12 cellular contexts compared by ENCODE assay signal in the genomic region with DNA sequence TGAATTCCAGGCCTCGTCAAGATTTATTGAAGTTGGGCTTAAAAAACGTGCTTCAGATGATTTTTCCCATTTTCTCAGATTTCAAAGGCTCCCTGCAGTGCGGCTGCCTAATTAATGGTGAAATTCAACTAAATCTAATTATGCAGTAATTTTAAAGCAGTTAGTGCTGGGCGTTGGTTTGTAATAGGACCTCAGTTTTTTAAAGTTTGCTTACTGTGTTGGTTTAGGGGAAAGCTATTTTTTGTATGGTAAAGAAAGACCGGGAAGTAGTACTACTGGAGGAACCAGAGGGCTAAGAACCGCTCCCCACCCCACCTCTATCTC. TPM values are rescaled to one million over a fixed set of nuclear protein-coding genes. Genes with fewer than 3 reads are reported as not detected.
A peak's percentile ranks its signal among the peaks of the same experiment; 100 is the strongest.
DNase-seq lines count a peak whose midpoint lies in the region; ATAC-seq, FAIRE-seq and TF ChIP-seq lines count a peak whose summit lies in the region.
"Had no signal": no experiment of that assay in that cellular context is flagged by ENCODE, and none has a peak within 500 bp of the region (broad histone marks: within the 10 kb centered on the region; RNA-seq: fewer than 3 reads in every experiment).

No MANE protein-coding gene starts in this region.

- H2AK5ac ChIP-seq in trophoblast cell (ENCODE audit: low read length): no peak overlapping the region

- H3K14ac ChIP-seq in trophoblast cell (ENCODE audit: low read length): no peak overlapping the region

- no peak for DNase-seq in AG04450 (ENCODE audit: low read depth, low spot score)
- DNase-seq in T-helper 17 cell: no peak
- no peak for DNase-seq in fibroblast of villous mesenchyme (ENCODE audit: low read depth)
- DNase-seq in trophoblast cell: no peak
- no peak for DNase-seq in pancreas
- no peak for DNase-seq in NOMO-1 treated with DMSO at 0.1 percent for 48 hours (lab: John Stamatoyannopoulos, UW; ENCODE audit: unreplicated experiment)
- no peak for DNase-seq in HAP-1 (ENCODE audit: low spot score in 2 of 2)
- no peak for DNase-seq in H7
- DNase-seq: NCI-H187; stimulated activated CD4-positive, alpha-beta T cell treated with anti-CD3 and anti-CD28 coated beads, Interleukin-4, amount 100 ng/mL, for 1 hour had no signal

- peaks cover 9% of the 10 kb centered on the region for H3K79me1 ChIP-seq in trophoblast cell (ENCODE audit: low read length)

- peak overlapping the region; percentile 88 for H3K27ac ChIP-seq in AG04450 (ENCODE audit: low read depth, low read length)
- no peak overlapping the region for H3K27ac ChIP-seq in trophoblast cell (ENCODE audit: low read depth, low read length)
- H3K27ac ChIP-seq in pancreas: peak overlapping the region in 2 of 4 donors; percentile 90 to 95

- no peak overlapping the region for H2BK12ac ChIP-seq in trophoblast cell (ENCODE audit: low read length)

- no peak overlapping the region for H3K27ac Mint-ChIP-seq in T-helper 17 cell
- H3K27ac Mint-ChIP-seq: activated T-helper 2 cell treated with anti-CD3 and anti-CD28 coated beads, Interferon-gamma antibody, Interleukin-2, Interleukin-4, amounts not matched to agents 10 μg/mL and 5 μg/mL and 100 μg/mL, durations not matched to agents 14 hours and 24 hours and 36 hours had no signal

- no peak overlapping the region for H3K18ac ChIP-seq in trophoblast cell (ENCODE audit: low read length)

- no peaks in the 10 kb centered on the region for H3K9me3 ChIP-seq in AG04450 (ENCODE audit: control insufficient read depth, insufficient read depth, low read length)
- H3K9me3 ChIP-seq in T-helper 17 cell (ENCODE audit: control insufficient read depth, low read length, poor library complexity, severe bottlenecking): peaks cover 3% of the 10 kb centered on the region
- no peaks in the 10 kb centered on the region for H3K9me3 ChIP-seq in trophoblast cell (ENCODE audit: insufficient read depth, low read depth, low read length)
- H3K9me3 ChIP-seq in pancreas: no peaks in the 10 kb centered on the region
- H3K9me3 ChIP-seq in HAP-1: no peaks in the 10 kb centered on the region
- H3K9me3 ChIP-seq: mucosa of descending colon had no signal

- TF ChIP-seq CTCF in AG04450 (IDR thresholded peaks at IDR 0.05; ENCODE audit: low read depth, low read length) (no peak), fibroblast of villous mesenchyme (IDR thresholded peaks at IDR 0.05; ENCODE audit: insufficient read depth, low read depth, low read length) (no peak), pancreas (IDR thresholded peaks at IDR 0.05) (no peak)

- H3K36me3 Mint-ChIP-seq in T-helper 17 cell (ENCODE audit: low read depth): peaks cover 2% of the 10 kb centered on the region

- H3K9ac ChIP-seq in trophoblast cell (ENCODE audit: low read length): no peak overlapping the region

- in situ Hi-C loops in HAP-1 (cut with MboI; ENCODE audit: low sequenced_read_pairs): loop anchor here (25.0 kb wide), 2 partner anchors 505 to 1080 kb away; no protein-coding TSS in a partner anchor

- H3K4me1 ChIP-seq in trophoblast cell (ENCODE audit: control insufficient read depth in 1 of 2, insufficient read depth in 2 of 2, low read length in 2 of 2): peaks cover 13 to 14% of the 10 kb centered on the region in 2 experiments
- H3K4me1 ChIP-seq in pancreas: peaks cover 0 to 4% (median 0%) of the 10 kb centered on the region in 3 donors
- peaks cover 40% of the 10 kb centered on the region for H3K4me1 ChIP-seq in HAP-1

- FAIRE-seq in pancreas (lab: Jason Lieb, UNC): no peak

- H3K4me2 ChIP-seq in trophoblast cell (ENCODE audit: low read length): peak overlapping the region; percentile 72

- CTCF ChIA-PET in AG04450 (lab: Charles Lee): interaction anchor here (1.1 to 2.2 kb wide), 2 partner anchors 15 to 1082 kb away, joined by 3 to 8 read pairs; no protein-coding TSS in a partner anchor

- no peak overlapping the region for H2BK120ac ChIP-seq in trophoblast cell (ENCODE audit: insufficient read depth, low read length, poor library complexity)

- no peak overlapping the region for H3K4ac ChIP-seq in trophoblast cell (ENCODE audit: low read depth, low read length)

- H4K91ac ChIP-seq in trophoblast cell (ENCODE audit: low read depth, low read length): no peak overlapping the region

- no peak overlapping the region for H4K12ac ChIP-seq in trophoblast cell (ENCODE audit: low read depth, low read length)

- H3K36me3 ChIP-seq in trophoblast cell (ENCODE audit: control insufficient read depth in 1 of 2, insufficient read depth in 2 of 2, low read length in 2 of 2) (peaks cover 24 to 36% of the 10 kb centered on the region in 2 experiments), pancreas (no peaks in the 10 kb centered on the region), HAP-1 (replicated peaks) (peaks cover 9% of the 10 kb centered on the region; the same call in 1 of the 2 replicates), H7 (replicated peaks; ENCODE audit: control insufficient read depth, insufficient read depth, low read length) (no peaks in the 10 kb centered on the region)

- intact Hi-C loops in pancreas (cut with DNase I): loop anchor here in 1 of 3 donors (10.0 kb wide), 1 partner anchor 1077 kb away; no protein-coding TSS in a partner anchor

- H3K27me3 Mint-ChIP-seq in T-helper 17 cell: peaks cover 85% of the 10 kb centered on the region

- H3K79me2 ChIP-seq in trophoblast cell (ENCODE audit: control insufficient read depth, insufficient read depth, low read length, poor library complexity): peaks cover 5% of the 10 kb centered on the region

- H3K27me3 ChIP-seq in AG04450 (ENCODE audit: control insufficient read depth, insufficient read depth, low read length) (no peaks in the 10 kb centered on the region), trophoblast cell (ENCODE audit: insufficient read depth, low read length) (peaks cover 3% of the 10 kb centered on the region), pancreas (no peaks in the 10 kb centered on the region), HAP-1 (ENCODE audit: low read depth) (no peaks in the 10 kb centered on the region), H7 (ENCODE audit: control insufficient read depth, insufficient read depth, low read length) (peaks cover 93% of the 10 kb centered on the region)

- H2AFZ ChIP-seq in trophoblast cell (ENCODE audit: insufficient read depth, low read length, poor library complexity): no peak overlapping the region

- H3K4me1 Mint-ChIP-seq in T-helper 17 cell: no peaks in the 10 kb centered on the region

- H3K4me3 ChIP-seq in AG04450 (ENCODE audit: low read depth, low read length): peak overlapping the region; percentile 75
- H3K4me3 ChIP-seq in fibroblast of villous mesenchyme (ENCODE audit: low read depth, low read length): peak overlapping the region; percentile 90
- no peak overlapping the region for H3K4me3 ChIP-seq in trophoblast cell (ENCODE audit: low read depth, low read length)
- H3K4me3 ChIP-seq in pancreas: peak overlapping the region in 2 of 4 donors; percentile 52 to 64
- no peak overlapping the region for H3K4me3 ChIP-seq in HAP-1
- no peak overlapping the region; the same call in 1 of the 2 replicates for H3K4me3 ChIP-seq in H7 (ENCODE audit: insufficient read depth, low read depth, low read length)
- H3K4me3 ChIP-seq: mucosa of descending colon had no signal

- no peak overlapping the region for H3K23ac ChIP-seq in trophoblast cell (ENCODE audit: low read length)

- H2BK5ac ChIP-seq in trophoblast cell (ENCODE audit: low read depth, low read length, poor library complexity): no peak overlapping the region

- H3K4me3 Mint-ChIP-seq in T-helper 17 cell: peak overlapping the region; percentile 9

- POLR2A ChIA-PET in AG04450 (lab: Yijun Ruan, JAX): interaction anchor here (1.2 to 4.0 kb wide), 4 partner anchors 8 to 15 kb away, joined by 4 to 38 read pairs (median 20); a partner anchor contains a TSS

- WGBS in trophoblast cell (ENCODE audit: extremely low coverage, insufficient coverage, insufficient read length): no CpG with 5 or more reads among the region's 6 CpGs
- WGBS in pancreas, 2 donors: 74 to 82% methylated on average over 6 of the region's 6 CpGs

- no peak overlapping the region for H4K8ac ChIP-seq in trophoblast cell (ENCODE audit: low read depth, low read length)

- no peak for ATAC-seq in T-helper 17 cell
- ATAC-seq in pancreas: no peak
- ATAC-seq: mucosa of descending colon had no signal

RNA-seq across cellular contexts. Expression of a gene that starts 11.6 kb away (rescaled TPM):
- polyA plus RNA-seq in AG04450 (2011; rRNA removed): 63.1 and 66.9 TPM in 2 replicates
- 36.8 and 72.5 TPM in 2 replicates for polyA minus RNA-seq in AG04450 (2011; rRNA and poly(A)+ RNA removed)
- total RNA-seq in T-helper 17 cell: not detected
- 73.1 and 96.3 TPM in 2 replicates for total RNA-seq in fibroblast of villous mesenchyme
- polyA plus RNA-seq in trophoblast cell (2013): 91.9 and 99.1 TPM in 2 replicates
- total RNA-seq in pancreas: 10 to 100 TPM in 4 of 6 donors, 1 to 10 TPM in 2; 8.3 to 25.6 (median 14.0) TPM
- 10 to 100 TPM in 1 of 2 donors, 1 to 10 TPM in 1; 7.0 to 16.2 TPM for polyA plus RNA-seq in pancreas
- 0.17 TPM in 1 of 2 replicates, not detected in the other for total RNA-seq in H7 (2014; rRNA removed; shearing (Covaris generic))
- total RNA-seq: activated T-helper 2 cell treated with anti-CD3 and anti-CD28 coated beads, Interferon-gamma antibody, Interleukin-2, Interleukin-4, amounts not matched to agents 10 μg/mL and 5 μg/mL and 100 μg/mL, durations not matched to agents 14 hours and 24 hours and 36 hours had no signal

Comparison
In these comparisons a context has a peak if more than half of its experiments do, and no peak if none do; other contexts are left out.
1. H3K4me3 ChIP-seq: peak in AG04450 (single experiment) and fibroblast of villous mesenchyme (single experiment); none in trophoblast cell (single experiment), HAP-1 (single experiment) and H7 (single experiment).